ENCODE assay signal across 18 cellular contexts in the genomic region with DNA sequence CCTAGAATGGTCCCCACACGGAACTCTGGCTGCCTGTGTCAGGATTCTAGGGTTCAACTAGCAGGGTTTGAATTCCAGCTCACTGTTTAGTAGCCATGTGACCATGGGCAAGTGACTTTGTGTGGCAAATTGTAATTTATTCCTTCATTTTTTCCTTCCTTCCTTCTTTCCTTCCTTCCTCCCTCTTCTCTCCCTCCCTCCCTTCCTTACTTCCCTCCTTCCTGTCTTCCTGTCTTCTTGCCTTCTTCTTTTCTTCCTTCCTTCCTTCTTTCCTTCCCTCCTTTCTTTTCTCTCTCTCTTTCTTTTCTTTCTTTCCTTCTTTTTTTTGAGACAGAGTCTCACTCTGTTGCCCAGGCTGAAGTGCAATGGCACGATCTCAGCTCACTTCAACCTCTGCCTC. TPM values are rescaled to one million over a fixed set of nuclear protein-coding genes. Genes with fewer than 3 reads are reported as not detected.
DNase-seq lines count a peak whose midpoint lies in the region; ATAC-seq and TF ChIP-seq lines count a peak whose summit lies in the region.
"Had no signal": no experiment of that assay in that cellular context is flagged by ENCODE, and none has a peak within 500 bp of the region (broad histone marks: within the 10 kb centered on the region; RNA-seq: fewer than 3 reads in every experiment).

No MANE protein-coding gene starts in this region.

- no peaks in the 10 kb centered on the region for H3K27me3 Mint-ChIP-seq in T-helper 1 cell treated with Interleukin-12 subunit alpha and Interleukin-12 subunit beta and Interleukin-4 antibody, amounts not matched to agents 30 μg/mL and 1 μg/mL, for 36 hours (ENCODE audit: low read depth)
- H3K27me3 Mint-ChIP-seq in activated T-helper 2 cell treated with anti-CD3 and anti-CD28 coated beads, Interferon-gamma antibody, Interleukin-2, Interleukin-4, amounts not matched to agents 10 μg/mL and 5 μg/mL and 100 μg/mL, durations not matched to agents 14 hours and 24 hours and 36 hours (ENCODE audit: low read depth): no peaks in the 10 kb centered on the region
- H3K27me3 Mint-ChIP-seq in natural killer cell (ENCODE audit: low read depth in 2 of 2): peaks cover 0 to 4% of the 10 kb centered on the region in 2 donors

- H3K9me3 Mint-ChIP-seq in T-helper 1 cell treated with Interleukin-12 subunit alpha and Interleukin-12 subunit beta and Interleukin-4 antibody, amounts not matched to agents 30 μg/mL and 1 μg/mL, for 36 hours: peaks cover 5% of the 10 kb centered on the region
- peaks cover 4% of the 10 kb centered on the region for H3K9me3 Mint-ChIP-seq in activated T-helper 2 cell treated with anti-CD3 and anti-CD28 coated beads, Interferon-gamma antibody, Interleukin-2, Interleukin-4, amounts not matched to agents 10 μg/mL and 5 μg/mL and 100 μg/mL, durations not matched to agents 14 hours and 24 hours and 36 hours
- H3K9me3 Mint-ChIP-seq in natural killer cell: peaks cover 0 to 2% of the 10 kb centered on the region in 2 donors

- intact Hi-C loops in activated T-helper 2 cell treated with anti-CD3 and anti-CD28 coated beads, Interferon-gamma antibody, Interleukin-2, Interleukin-4, amounts not matched to agents 10 μg/mL and 5 μg/mL and 100 μg/mL, durations not matched to agents 14 hours and 24 hours and 36 hours (cut with micrococcal nuclease): no loop called here
- intact Hi-C loops in natural killer cell (cut with micrococcal nuclease): no loop called here

- H3K4me3 Mint-ChIP-seq in T-helper 1 cell treated with Interleukin-12 subunit alpha and Interleukin-12 subunit beta and Interleukin-4 antibody, amounts not matched to agents 30 μg/mL and 1 μg/mL, for 36 hours: peak overlapping the region; percentile 56
- peak overlapping the region; percentile 53 for H3K4me3 Mint-ChIP-seq in activated T-helper 2 cell treated with anti-CD3 and anti-CD28 coated beads, Interferon-gamma antibody, Interleukin-2, Interleukin-4, amounts not matched to agents 10 μg/mL and 5 μg/mL and 100 μg/mL, durations not matched to agents 14 hours and 24 hours and 36 hours (ENCODE audit: low read depth)
- peak overlapping the region; percentile 79 for H3K4me3 Mint-ChIP-seq in natural killer cell

- ATAC-seq in HG03439 (IDR thresholded peaks at IDR 0.05; ENCODE audit: unreplicated experiment) (peak; percentile 4), natural killer cell (no peak), GM18907 (IDR thresholded peaks at IDR 0.05; ENCODE audit: unreplicated experiment) (no peak), GM18868 (IDR thresholded peaks at IDR 0.05; ENCODE audit: unreplicated experiment) (no peak)

- DNase-seq in T-helper 1 cell (no peak), natural killer cell (no peak), RKO (ENCODE audit: low spot score) (no peak)
- DNase-seq in activated T-helper 2 cell treated with anti-CD3 and anti-CD28 coated beads, Interferon-gamma antibody, Interleukin-2, Interleukin-4, amounts not matched to agents 10 μg/mL and 5 μg/mL and 100 μg/mL, durations not matched to agents 14 hours and 24 hours and 36 hours (ENCODE audit: low spot score): no peak
- DNase-seq: 8988T; activated effector memory CD4-positive, alpha-beta T cell treated with anti-CD3 and anti-CD28 coated beads, Interleukin-2, amount 50 U/mL, for 16 hours; effector CD4-positive, alpha-beta T cell; EL; kidney glomerular epithelial cell; NCI-H1092; NCI-H2107; occipital lobe; sigmoid colon had no signal

- peaks cover 9% of the 10 kb centered on the region for H3K4me1 Mint-ChIP-seq in T-helper 1 cell treated with Interleukin-12 subunit alpha and Interleukin-12 subunit beta and Interleukin-4 antibody, amounts not matched to agents 30 μg/mL and 1 μg/mL, for 36 hours (ENCODE audit: low read depth)
- peaks cover 14% of the 10 kb centered on the region for H3K4me1 Mint-ChIP-seq in activated T-helper 2 cell treated with anti-CD3 and anti-CD28 coated beads, Interferon-gamma antibody, Interleukin-2, Interleukin-4, amounts not matched to agents 10 μg/mL and 5 μg/mL and 100 μg/mL, durations not matched to agents 14 hours and 24 hours and 36 hours (ENCODE audit: low read depth)
- peaks cover 14 to 15% of the 10 kb centered on the region in 2 donors for H3K4me1 Mint-ChIP-seq in natural killer cell

- no peak for TF ChIP-seq CTCF in natural killer cell (IDR thresholded peaks at IDR 0.05)

- H3K36me3 Mint-ChIP-seq in T-helper 1 cell treated with Interleukin-12 subunit alpha and Interleukin-12 subunit beta and Interleukin-4 antibody, amounts not matched to agents 30 μg/mL and 1 μg/mL, for 36 hours (ENCODE audit: low read depth): peaks cover 3% of the 10 kb centered on the region
- no peaks in the 10 kb centered on the region for H3K36me3 Mint-ChIP-seq in activated T-helper 2 cell treated with anti-CD3 and anti-CD28 coated beads, Interferon-gamma antibody, Interleukin-2, Interleukin-4, amounts not matched to agents 10 μg/mL and 5 μg/mL and 100 μg/mL, durations not matched to agents 14 hours and 24 hours and 36 hours (ENCODE audit: low read depth)
- H3K36me3 Mint-ChIP-seq in natural killer cell: no peaks in the 10 kb centered on the region

- H3K27ac Mint-ChIP-seq in T-helper 1 cell treated with Interleukin-12 subunit alpha and Interleukin-12 subunit beta and Interleukin-4 antibody, amounts not matched to agents 30 μg/mL and 1 μg/mL, for 36 hours: peak overlapping the region; percentile 37
- H3K27ac Mint-ChIP-seq in activated T-helper 2 cell treated with anti-CD3 and anti-CD28 coated beads, Interferon-gamma antibody, Interleukin-2, Interleukin-4, amounts not matched to agents 10 μg/mL and 5 μg/mL and 100 μg/mL, durations not matched to agents 14 hours and 24 hours and 36 hours: peak overlapping the region; percentile 83
- H3K27ac Mint-ChIP-seq in natural killer cell: peak overlapping the region; percentile 13 to 77

RNA-seq across cellular contexts. Expression of gene DENND1C, which starts 8.5 kb away (rescaled TPM):
- total RNA-seq in activated T-helper 2 cell treated with anti-CD3 and anti-CD28 coated beads, Interferon-gamma antibody, Interleukin-2, Interleukin-4, amounts not matched to agents 10 μg/mL and 5 μg/mL and 100 μg/mL, durations not matched to agents 14 hours and 24 hours and 36 hours: 64.3 and 70.0 TPM in 2 replicates
- 100 to 1,000 TPM; 175 to 197 (median 188) TPM for total RNA-seq in natural killer cell
- total RNA-seq: occipital lobe had no signal

RNA-seq across cellular contexts. Expression of gene TUBB4A, which starts 12.0 kb away (rescaled TPM):
- 7.9 and 11.3 TPM in 2 replicates for total RNA-seq in activated T-helper 2 cell treated with anti-CD3 and anti-CD28 coated beads, Interferon-gamma antibody, Interleukin-2, Interleukin-4, amounts not matched to agents 10 μg/mL and 5 μg/mL and 100 μg/mL, durations not matched to agents 14 hours and 24 hours and 36 hours
- 1 to 10 TPM in 2 of 3 donors, under 1 TPM in 1; 0.40 to 2.6 (median 1.8) TPM for total RNA-seq in natural killer cell

RNA-seq across cellular contexts. Expression of gene CRB3, which starts 26.1 kb away (rescaled TPM):
- total RNA-seq in activated T-helper 2 cell treated with anti-CD3 and anti-CD28 coated beads, Interferon-gamma antibody, Interleukin-2, Interleukin-4, amounts not matched to agents 10 μg/mL and 5 μg/mL and 100 μg/mL, durations not matched to agents 14 hours and 24 hours and 36 hours: 0.46 TPM in 1 of 2 replicates, not detected in the other
- total RNA-seq in natural killer cell: 1 to 10 TPM in 1 of 3 donors, under 1 TPM in 1, not detected in 1; 0.59 to 1.1 TPM
- total RNA-seq: mesenteric fat pad, occipital lobe had no signal

RNA-seq across cellular contexts. Expression of gene SLC25A23, which starts 30.5 kb away (rescaled TPM):
- 20.1 and 27.3 TPM in 2 replicates for total RNA-seq in activated T-helper 2 cell treated with anti-CD3 and anti-CD28 coated beads, Interferon-gamma antibody, Interleukin-2, Interleukin-4, amounts not matched to agents 10 μg/mL and 5 μg/mL and 100 μg/mL, durations not matched to agents 14 hours and 24 hours and 36 hours
- total RNA-seq in natural killer cell: 10 to 100 TPM in 1 of 3 donors, 1 to 10 TPM in 2; 7.8 to 10.5 (median 8.7) TPM

RNA-seq across cellular contexts. Expression of gene TNFSF9, which starts 40.7 kb away (rescaled TPM):
- total RNA-seq in activated T-helper 2 cell treated with anti-CD3 and anti-CD28 coated beads, Interferon-gamma antibody, Interleukin-2, Interleukin-4, amounts not matched to agents 10 μg/mL and 5 μg/mL and 100 μg/mL, durations not matched to agents 14 hours and 24 hours and 36 hours: 6.9 and 7.4 TPM in 2 replicates
- total RNA-seq in natural killer cell: 1 to 10 TPM; 3.3 to 6.0 (median 5.6) TPM
